Comparison of ENCODE assay signal across 13 cellular contexts in genomic region chr1:204834329-204834728, GRCh38. TPM values are rescaled to one million over a fixed set of nuclear protein-coding genes. Genes with fewer than 3 reads are reported as not detected.
A peak's percentile ranks its signal among the peaks of the same experiment; 100 is the strongest.
DNase-seq lines count a peak whose midpoint lies in the region; ATAC-seq and TF ChIP-seq lines count a peak whose summit lies in the region.
"Had no signal": no experiment of that assay in that cellular context is flagged by ENCODE, and none has a peak within 500 bp of the region (broad histone marks: within the 10 kb centered on the region; RNA-seq: fewer than 3 reads in every experiment).

No MANE protein-coding gene starts in this region.

- no peak overlapping the region for H3K9ac ChIP-seq in neural cell (ENCODE audit: low read length)

- peaks cover 42% of the 10 kb centered on the region for H3K4me1 Mint-ChIP-seq in WTC11
- H3K4me1 Mint-ChIP-seq in mesothelial cell of epicardium = no peaks in the 10 kb centered on the region

- H2AFZ ChIP-seq in neural cell (ENCODE audit: low read depth, low read length) = no peak overlapping the region

- no peak for TF ChIP-seq EP300 in neural cell (conservative IDR thresholded peaks at IDR 0.05; ENCODE audit: poor library complexity, severe bottlenecking)

- H3K79me2 ChIP-seq in neural cell (replicated peaks; ENCODE audit: insufficient read depth, low read length) = peaks cover 49% of the 10 kb centered on the region

- H3K9me3 Mint-ChIP-seq in WTC11 (no peaks in the 10 kb centered on the region), mesothelial cell of epicardium (no peaks in the 10 kb centered on the region)

- no peak overlapping the region for H3K27ac Mint-ChIP-seq in WTC11
- no peak overlapping the region for H3K27ac Mint-ChIP-seq in mesothelial cell of epicardium

- CTCF ChIA-PET in WTC11 (lab: Charles Lee) = interaction anchor here (0.6 to 2.7 kb wide), 14 partner anchors 11 to 227 kb away, joined by 3 to 15 read pairs (median 4); no protein-coding TSS in a partner anchor

- peak; percentile 84 for ATAC-seq in WTC11
- ATAC-seq: HCT116 had no signal

- H3K4me3 Mint-ChIP-seq in WTC11 (no peak overlapping the region), mesothelial cell of epicardium (no peak overlapping the region)

- no peaks in the 10 kb centered on the region for H3K27me3 ChIP-seq in neural cell (ENCODE audit: insufficient read depth, low read depth, low read length)

- no peaks in the 10 kb centered on the region for H3K9me2 ChIP-seq in neural cell (ENCODE audit: insufficient read depth, low read length)

- H4K20me1 ChIP-seq in neural cell (ENCODE audit: insufficient read depth) = peaks cover 4% of the 10 kb centered on the region

- H3K9me3 ChIP-seq in neural cell (ENCODE audit: low read length) = no peaks in the 10 kb centered on the region

- TF ChIP-seq CTCF in WTC11 (IDR thresholded peaks at IDR 0.05) (no peak), neural cell (IDR thresholded peaks at IDR 0.05; ENCODE audit: poor library complexity, severe bottlenecking) (no peak), mesothelial cell of epicardium (IDR thresholded peaks at IDR 0.05; ENCODE audit: unreplicated experiment) (no peak)

- no peaks in the 10 kb centered on the region; the same call in 1 of the 2 replicates for H3K36me3 Mint-ChIP-seq in WTC11
- no peaks in the 10 kb centered on the region for H3K36me3 Mint-ChIP-seq in mesothelial cell of epicardium

- TF ChIP-seq RAD21 in neural cell (conservative IDR thresholded peaks at IDR 0.05) = no peak

- DNase-seq in NCI-H1436 (lab: John Stamatoyannopoulos, UW) (peak; percentile 59), NCI-H1436 treated with DMSO at 0.1 percent for 48 hours (lab: John Stamatoyannopoulos, UW) (no peak), NCI-H2171 treated with DMSO at 0.1 percent for 48 hours (lab: John Stamatoyannopoulos, UW) (peak; percentile 76), WTC11 (ENCODE audit: low spot score) (peak; percentile 71), HT-29 (ENCODE audit: low spot score) (no peak), GM19240 (ENCODE audit: insufficient read length, low spot score) (no peak), mesothelial cell of epicardium (ENCODE audit: low spot score in 2 of 2, unreplicated experiment in 2 of 2) (no peak)
- DNase-seq: C1 segment of cervical spinal cord, DMS153, NCI-H2029 treated with DMSO at 0.1 percent for 48 hours, NCI-H774 had no signal

- peak overlapping the region; percentile 38 for H3K4me3 ChIP-seq in neural cell (ENCODE audit: low read length)

- H3K27ac ChIP-seq in neural cell (ENCODE audit: low read length) = no peak overlapping the region

- H3K36me3 ChIP-seq in neural cell (ENCODE audit: insufficient read depth, low read length) = no peaks in the 10 kb centered on the region

- H3K4me2 ChIP-seq in neural cell (ENCODE audit: low read length) = no peak overlapping the region

- H3K27me3 Mint-ChIP-seq in WTC11 (ENCODE audit: low read depth) = peaks cover 13% of the 10 kb centered on the region; the same call in 1 of the 2 replicates
- H3K27me3 Mint-ChIP-seq in mesothelial cell of epicardium (ENCODE audit: low read depth) = peaks cover 61% of the 10 kb centered on the region

- H3F3A ChIP-seq in neural cell (ENCODE audit: insufficient read depth, low read length, poor library complexity, severe bottlenecking) = no peaks in the 10 kb centered on the region

- POLR2A ChIA-PET in WTC11 (lab: Charles Lee) = interaction anchor here (0.6 kb wide), 1 partner anchor 17 kb away, joined by 7 read pairs; no protein-coding TSS in a partner anchor

TF ChIP-seq in WTC11, 78 proteins besides CTCF, POLR2A, EP300 and RAD21:
- no peak for TF ChIP-seq ZNF232 (CRISPR knock-in tag; IDR thresholded peaks at IDR 0.05)
- TF ChIP-seq ETV6 (CRISPR knock-in tag; IDR thresholded peaks at IDR 0.05) = 0 out of 2 replicates have a peak, but pooled peaks have one; percentile 25
- TF ChIP-seq PRRX2 (CRISPR knock-in tag; IDR thresholded peaks at IDR 0.05) = no peak
- TF ChIP-seq FOXK1 (CRISPR knock-in tag; IDR thresholded peaks at IDR 0.05) = no peak

TF ChIP-seq in neural cell, 6 proteins besides CTCF, POLR2A, EP300 and RAD21:
- TF ChIP-seq POLR2AphosphoS5 (IDR thresholded peaks at IDR 0.05) (no peak), REST (IDR thresholded peaks at IDR 0.05; ENCODE audit: borderline replicate concordance) (no peak), EZH2 (IDR thresholded peaks at IDR 0.05; ENCODE audit: borderline replicate concordance, insufficient read depth, low read length, poor library complexity, severe bottlenecking) (no peak), MXI1 (conservative IDR thresholded peaks at IDR 0.05; ENCODE audit: poor library complexity, severe bottlenecking) (no peak), TAF1 (IDR thresholded peaks at IDR 0.05; ENCODE audit: low read depth) (no peak), SMC3 (conservative IDR thresholded peaks at IDR 0.05; ENCODE audit: poor library complexity) (no peak)

RNA-seq across cellular contexts. Expression of gene NFASC, which starts 36.3 kb away (rescaled TPM):
- 20.1 to 22.3 TPM (median 21.0 TPM) in 3 replicates for total RNA-seq in WTC11 (2021)
- 23.9 and 34.1 TPM in 2 replicates for polyA plus RNA-seq in neural cell
- 99.3 and 114 TPM in 2 replicates for polyA minus RNA-seq in neural cell
- total RNA-seq in HT-29 (2014; rRNA removed; shearing (Covaris generic)) = not detected in 2 replicates
- 0.35 to 0.72 TPM (median 0.72 TPM) in 3 replicates for total RNA-seq in mesothelial cell of epicardium

Comparison
In these comparisons a context has a peak if more than half of its experiments do, and no peak if none do; other contexts are left out.
1. DNase-seq: peak in NCI-H1436 (single experiment), NCI-H2171 treated with DMSO at 0.1 percent for 48 hours (single experiment) and WTC11 (single experiment); none in NCI-H1436 treated with DMSO at 0.1 percent for 48 hours (single experiment), HT-29 (single experiment), GM19240 (single experiment) and mesothelial cell of epicardium (0 of 2).
2. RNA of gene NFASC, which starts 36.3 kb away (total RNA-seq): 20.1 to 22.3 TPM in WTC11; 0.35 to 0.72 TPM in mesothelial cell of epicardium and not detected in HT-29; every median in the first group is over 10 times any median in the second.